ENCODE assay signal across 16 cellular contexts in genomic region chr20:50412499-50412898, GRCh38.
DNase-seq lines count a peak whose midpoint lies in the region; ATAC-seq and TF ChIP-seq lines count a peak whose summit lies in the region.
"Had no signal": no experiment of that assay in that cellular context is flagged by ENCODE, and none has a peak within 500 bp of the region (broad histone marks: within the 10 kb centered on the region; RNA-seq: fewer than 3 reads in every experiment).

No MANE protein-coding gene starts in this region.

- H3K79me1 ChIP-seq in mesendoderm (ENCODE audit: low read length): no peaks in the 10 kb centered on the region

- peak overlapping the region; percentile 27 for H2AK5ac ChIP-seq in mesendoderm (ENCODE audit: low read length)

- H3K4me3 Mint-ChIP-seq in GM23338: no peak overlapping the region

- no peak for DNase-seq in GM23338 (ENCODE audit: low spot score)
- no peak for DNase-seq in PC-9
- no peak for DNase-seq in mesendoderm
- DNase-seq in tibial artery: no peak
- no peak for DNase-seq in GM10266 (ENCODE audit: extremely low spot score)
- DNase-seq in body of pancreas: no peak
- DNase-seq: BE2C; CD4-positive, alpha-beta memory T cell; GF-D8; KBM-7; NCI-H1092; NCI-H2107; NCI-H345; NCI-H526 treated with DMSO at 0.1 percent for 48 hours had no signal

- peaks cover 10% of the 10 kb centered on the region; the same call in 2 of the 3 replicates for H3K36me3 Mint-ChIP-seq in GM23338 (ENCODE audit: low read depth)
- H3K36me3 Mint-ChIP-seq: CD4-positive, alpha-beta memory T cell had no signal

- ATAC-seq in GM23338 (no peak), HG03439 (IDR thresholded peaks at IDR 0.05; ENCODE audit: unreplicated experiment) (no peak), body of pancreas (no peak)

- H2BK15ac ChIP-seq in mesendoderm (replicated peaks; ENCODE audit: low read depth): no peak overlapping the region

- H3K9ac ChIP-seq in mesendoderm (ENCODE audit: low read length): no peak overlapping the region

- H3K4me3 ChIP-seq in GM23338 (no peak overlapping the region), PC-9 (no peak overlapping the region), mesendoderm (ENCODE audit: low read length) (no peak overlapping the region), tibial artery (no peak overlapping the region), body of pancreas (no peak overlapping the region)
- H3K4me3 ChIP-seq: HAP-1 had no signal

- no TSS peak for BruUV-seq in PC-9 (replicated peaks; lab: Mats Ljungman, UMichigan)

- no peaks in the 10 kb centered on the region for H3K27me3 ChIP-seq in GM23338 (ENCODE audit: insufficient read depth)
- H3K27me3 ChIP-seq in PC-9 (ENCODE audit: insufficient read depth, low read depth): no peaks in the 10 kb centered on the region
- no peaks in the 10 kb centered on the region for H3K27me3 ChIP-seq in mesendoderm (ENCODE audit: insufficient read depth, low read length, poor library complexity)
- no peaks in the 10 kb centered on the region for H3K27me3 ChIP-seq in tibial artery
- H3K27me3 ChIP-seq in body of pancreas: no peaks in the 10 kb centered on the region
- H3K27me3 ChIP-seq: BE2C had no signal

- intact Hi-C loops in PC-9 (cut with micrococcal nuclease; ENCODE audit: unreplicated experiment): no loop called here
- intact Hi-C loops in tibial artery (cut with DNase I; ENCODE audit: low total_unique reads): no loop called here
- intact Hi-C loops in body of pancreas (cut with DNase I): no loop called here

- peaks cover 22% of the 10 kb centered on the region for H3K4me1 Mint-ChIP-seq in GM23338
- H3K4me1 Mint-ChIP-seq: CD4-positive, alpha-beta memory T cell had no signal

- CTCF ChIA-PET in PC-9 (lab: Charles Lee): no interaction called here

- no peaks in the 10 kb centered on the region for H3K36me3 ChIP-seq in GM23338 (ENCODE audit: insufficient read depth)
- H3K36me3 ChIP-seq in PC-9 (ENCODE audit: low read depth): no peaks in the 10 kb centered on the region
- no peaks in the 10 kb centered on the region for H3K36me3 ChIP-seq in mesendoderm (ENCODE audit: control insufficient read depth, insufficient read depth, low read length)
- no peaks in the 10 kb centered on the region for H3K36me3 ChIP-seq in tibial artery
- H3K36me3 ChIP-seq in body of pancreas (replicated peaks in 1 of 2; ENCODE audit: insufficient read depth in 1 of 2, low read depth in 2 of 2): no peaks in the 10 kb centered on the region
- H3K36me3 ChIP-seq: BE2C, HAP-1 had no signal

- TF ChIP-seq POLR2A in body of pancreas (IDR thresholded peaks at IDR 0.05): no peak

- peaks cover 22% of the 10 kb centered on the region for H3K9me3 Mint-ChIP-seq in GM23338

- POLR2A ChIA-PET in PC-9 (lab: Charles Lee; ENCODE audit: unreplicated experiment): interaction anchor here (0.7 kb wide), 1 partner anchor 91 kb away, joined by 5 read pairs; no protein-coding TSS in a partner anchor

- H3K9me3 ChIP-seq in PC-9 (ENCODE audit: insufficient read depth, low read depth) (no peaks in the 10 kb centered on the region), tibial artery (no peaks in the 10 kb centered on the region), body of pancreas (no peaks in the 10 kb centered on the region)
- H3K9me3 ChIP-seq: HAP-1 had no signal

- no peak overlapping the region for H2BK120ac ChIP-seq in mesendoderm (ENCODE audit: low read depth, low read length)

- no peak overlapping the region for H3K4me2 ChIP-seq in GM23338
- peak overlapping the region; percentile 36 for H3K4me2 ChIP-seq in PC-9
- no peak overlapping the region for H3K4me2 ChIP-seq in mesendoderm (ENCODE audit: low read length)

- peaks cover 11% of the 10 kb centered on the region for H3K4me1 ChIP-seq in GM23338 (ENCODE audit: insufficient read depth)
- peaks cover 64% of the 10 kb centered on the region for H3K4me1 ChIP-seq in PC-9 (replicated peaks; ENCODE audit: insufficient read depth)
- H3K4me1 ChIP-seq in mesendoderm (ENCODE audit: control insufficient read depth, low read depth, low read length): peaks cover 5% of the 10 kb centered on the region
- H3K4me1 ChIP-seq in tibial artery: peaks cover 24 to 59% (median 29%) of the 10 kb centered on the region in 4 donors
- peaks cover 51% of the 10 kb centered on the region for H3K4me1 ChIP-seq in body of pancreas
- H3K4me1 ChIP-seq: BE2C had no signal

- H4K20me1 ChIP-seq in GM23338 (replicated peaks; ENCODE audit: insufficient read depth): no peaks in the 10 kb centered on the region
- H4K20me1 ChIP-seq in PC-9 (ENCODE audit: insufficient read depth): no peaks in the 10 kb centered on the region

- H2AFZ ChIP-seq in GM23338: no peak overlapping the region
- H2AFZ ChIP-seq in PC-9: no peak overlapping the region

- H4K8ac ChIP-seq in mesendoderm (ENCODE audit: low read depth, low read length): no peak overlapping the region

- TF ChIP-seq CTCF in GM23338 (conservative IDR thresholded peaks at IDR 0.05; ENCODE audit: low read depth in 2 of 2) (no peak), PC-9 (conservative IDR thresholded peaks at IDR 0.05) (no peak), tibial artery (IDR thresholded peaks at IDR 0.05) (no peak), GM10266 (IDR thresholded peaks at IDR 0.05; ENCODE audit: control insufficient read depth, insufficient read depth, low read depth, missing control alignments) (no peak), body of pancreas (IDR thresholded peaks at IDR 0.05) (no peak)

- no peak overlapping the region for H3K23ac ChIP-seq in mesendoderm (ENCODE audit: low read length)

- no CpG with 5 or more reads among the region's 7 CpGs for WGBS in mesendoderm (ENCODE audit: extremely low coverage, insufficient coverage, low lambda C conversion rate)
- WGBS in body of pancreas, 2 donors: 84 to 93% methylated on average over 5 to 7 of the region's 7 CpGs

- H2BK5ac ChIP-seq in mesendoderm (ENCODE audit: low read length): peak overlapping the region; percentile 65

- H3K79me2 ChIP-seq in GM23338 (replicated peaks; ENCODE audit: insufficient read depth) (no peaks in the 10 kb centered on the region), PC-9 (ENCODE audit: low read depth) (no peaks in the 10 kb centered on the region), mesendoderm (ENCODE audit: control insufficient read depth, insufficient read depth, low read length) (no peaks in the 10 kb centered on the region)

- peaks cover 12% of the 10 kb centered on the region for H3K27me3 Mint-ChIP-seq in GM23338 (ENCODE audit: insufficient read depth, low read depth, poor library complexity)

- no peaks in the 10 kb centered on the region for H3F3A ChIP-seq in GM23338 (replicated peaks; ENCODE audit: low read depth)
- H3F3A ChIP-seq in PC-9 (ENCODE audit: insufficient read depth, low read depth): peaks cover 61% of the 10 kb centered on the region

- H3K9me2 ChIP-seq in GM23338 (ENCODE audit: insufficient read depth) (no peaks in the 10 kb centered on the region), PC-9 (ENCODE audit: insufficient read depth) (no peaks in the 10 kb centered on the region)

- peak overlapping the region; percentile 53 for H3K56ac ChIP-seq in mesendoderm (ENCODE audit: low read length)

- H4K5ac ChIP-seq in mesendoderm (ENCODE audit: low read length): no peak overlapping the region

- H3K27ac ChIP-seq in GM23338 (ENCODE audit: low read depth): no peak overlapping the region
- H3K27ac ChIP-seq in PC-9: peak overlapping the region; percentile 69
- no peak overlapping the region for H3K27ac ChIP-seq in mesendoderm (ENCODE audit: low read depth, low read length)
- peak overlapping the region; percentile 97 to 98 for H3K27ac ChIP-seq in tibial artery
- no peak overlapping the region for H3K27ac ChIP-seq in body of pancreas

- peak overlapping the region; percentile 37 for H3K4ac ChIP-seq in mesendoderm (ENCODE audit: low read depth, low read length)

- H3K27ac Mint-ChIP-seq in GM23338: peak overlapping the region; percentile 1; the same call in 1 of the 2 replicates

- H3K18ac ChIP-seq in mesendoderm (ENCODE audit: low read length): no peak overlapping the region

TF ChIP-seq in GM23338, 12 proteins besides CTCF, POLR2A, EP300 and RAD21 (continues in another document):
- no peak for TF ChIP-seq EZH2phosphoT487 (IDR thresholded peaks at IDR 0.05; ENCODE audit: unreplicated experiment)

Comparison
In these comparisons a context has a peak if more than half of its experiments do, and no peak if none do; other contexts are left out.
1. H3K27ac ChIP-seq: peak in PC-9 (single experiment) and tibial artery (2 of 2); none in GM23338 (single experiment), mesendoderm (single experiment) and body of pancreas (0 of 4).